8 cellular contexts compared by ENCODE assay signal in genomic region chr5:126600631-126601511, GRCh38. TPM values are rescaled to one million over a fixed set of nuclear protein-coding genes. Genes with fewer than 3 reads are reported as not detected.
DNase-seq lines count a peak whose midpoint lies in the region; ATAC-seq, FAIRE-seq and TF ChIP-seq lines count a peak whose summit lies in the region.

PHAX (plus strand) TSS chr5:126600947; CDS start chr5:126600963, 16 bp downstream.

- H3K27ac ChIP-seq in HepG2 (ENCODE audit: extremely low read length, insufficient read depth, low read length) = peak within 1 kb of the TSS; percentile 66

- in situ Hi-C loops in HepG2 (cut with HindIII; ENCODE audit: extremely low pct_ligation_motif_present, low pct_unique_long_range_greater_than_20kb) = no loop called here

- TF ChIP-seq RAD21 in HepG2 (CRISPR knock-in tag; IDR thresholded peaks at IDR 0.05) = peak; percentile 19; the same call in 1 of the 2 replicates

- peak within 1 kb of the TSS; percentile 84 for H2AFZ ChIP-seq in HepG2 (ENCODE audit: low read length)

- H4K20me1 ChIP-seq in HepG2 (ENCODE audit: insufficient read depth, low read length) = 0 out of 2 replicates have a peak, but pooled peaks cover 3% of the 10 kb centered on the region

- DNase-seq in AG09319 (ENCODE audit: extremely low read depth, low read depth) (peak; percentile 43), NCI-H345 treated with DMSO at 0.1 percent for 48 hours (lab: John Stamatoyannopoulos, UW; ENCODE audit: unreplicated experiment) (peak; percentile 22), dedifferentiated amniotic fluid mesenchymal stem cell (ENCODE audit: extremely low spot score) (peak; percentile 71), HepG2 (ENCODE audit: low spot score) (peak; percentile 60)
- DNase-seq in activated CD4-positive, alpha-beta T cell treated with anti-CD3 and anti-CD28 coated beads for 48 hours = peak; percentile 80
- DNase-seq in stimulated activated CD4-positive, alpha-beta T cell treated with anti-CD3 and anti-CD28 coated beads, Interleukin-4, amount 100 ng/mL, for 24 hours = peak; percentile 77

- peaks cover 50% of the 10 kb centered on the region for H3K4me1 ChIP-seq in HepG2 (ENCODE audit: insufficient read depth, low read length)

- CTCF ChIA-PET in HepG2 (lab: Yijun Ruan, JAX; ENCODE audit: low intra/inter-chr PET ratio, low total read pairs) = interaction anchor here (1.3 kb wide), 1 partner anchor 57 kb away, joined by 4 read pairs; no protein-coding TSS in a partner anchor

- POLR2A ChIA-PET in HepG2 (lab: Yijun Ruan, JAX) = interaction anchor here (1.0 to 2.0 kb wide), 5 partner anchors 9 to 177 kb away, joined by 3 to 11 read pairs (median 4); partner anchors contain the start of gene LMNB1

- peak within 1 kb of the TSS; percentile 79 for H3K9ac ChIP-seq in HepG2 (ENCODE audit: insufficient read depth, low read depth, low read length)

- no peaks in the 10 kb centered on the region for H3K9me3 ChIP-seq in HepG2 (ENCODE audit: low read length)

- peaks cover 41% of the 10 kb centered on the region for H3K79me2 ChIP-seq in HepG2 (ENCODE audit: insufficient read depth, low read length)

- peaks cover 1 to 17% of the 10 kb centered on the region in 2 experiments for H3K36me3 ChIP-seq in HepG2 (replicated peaks in 1 of 2; ENCODE audit: control insufficient read depth in 1 of 2, insufficient read depth in 2 of 2, low read length in 2 of 2)

- ATAC-seq in GM18868 (IDR thresholded peaks at IDR 0.05; ENCODE audit: unreplicated experiment) (peak; percentile 93), HG03103 (IDR thresholded peaks at IDR 0.05; ENCODE audit: low read depth, unreplicated experiment) (peak; percentile 92), HepG2 (peak; percentile 98)

- FAIRE-seq in HepG2 (lab: Jason Lieb, UNC) = peak; percentile 26

- H3K4me3 ChIP-seq in HepG2 (replicated peaks in 1 of 3; ENCODE audit: insufficient read depth in 1 of 3, low read depth in 2 of 3, low read length in 3 of 3) = peak within 1 kb of the TSS; percentile 85 to 96 (median 91)

- intact Hi-C loops in HepG2 (cut with micrococcal nuclease; ENCODE audit: unreplicated experiment) = loop anchor here (1.0 to 2.0 kb wide), 2 partner anchors 48 to 262 kb away; no protein-coding TSS in a partner anchor

- WGBS in HepG2 (ENCODE audit: low lambda C conversion rate) = under 1% methylated on average over 47 of the region's 79 CpGs

- H3K4me2 ChIP-seq in HepG2 (ENCODE audit: low read depth, low read length) = peak within 1 kb of the TSS; percentile 85

- H3K27me3 ChIP-seq in HepG2 (ENCODE audit: control insufficient read depth in 1 of 2, insufficient read depth in 2 of 2, low read length in 2 of 2) = no peaks in the 10 kb centered on the region; a peak in 1 of 5 replicates

- TF ChIP-seq CTCF in AG09319 (IDR thresholded peaks at IDR 0.05; ENCODE audit: low read depth, low read length) = peak; percentile 66
- TF ChIP-seq CTCF in HepG2 (CRISPR knock-in tag; IDR thresholded peaks at IDR 0.05) = peak; percentile 84

- peak; percentile 74 to 88 for TF ChIP-seq POLR2A in HepG2 (IDR thresholded peaks at IDR 0.05; ENCODE audit: insufficient read depth in 1 of 2, low read depth in 2 of 2, low read length in 2 of 2)

- no peak for TF ChIP-seq EP300 in HepG2 (IDR thresholded peaks at IDR 0.05; ENCODE audit: low read depth in 2 of 2, low read length in 2 of 2)
- peak; percentile 55; the same call in 1 of the 2 replicates for TF ChIP-seq EP300 in HepG2 (CRISPR knock-in tag; IDR thresholded peaks at IDR 0.05; ENCODE audit: borderline replicate concordance)

- BruUV-seq in HepG2 (replicated peaks; lab: Mats Ljungman, UMichigan) = TSS peak; percentile 61

TF ChIP-seq in HepG2, 621 proteins besides CTCF, POLR2A, EP300 and RAD21 (continues in another document):
- TF ChIP-seq ARNT (IDR thresholded peaks at IDR 0.05) (no peak), PHF8 (CRISPR knock-in tag; IDR thresholded peaks at IDR 0.05) (peak; percentile 90), MEF2D (CRISPR knock-in tag; IDR thresholded peaks at IDR 0.05) (no peak), ISX (CRISPR knock-in tag; conservative IDR thresholded peaks at IDR 0.05) (no peak), ZNF577 (CRISPR knock-in tag; IDR thresholded peaks at IDR 0.05; ENCODE audit: borderline replicate concordance, low read depth) (no peak), ZBTB34 (CRISPR knock-in tag; IDR thresholded peaks at IDR 0.05) (no peak), ZFX (CRISPR knock-in tag; IDR thresholded peaks at IDR 0.05; ENCODE audit: low read depth) (peak; percentile 86), ZNF496 (CRISPR knock-in tag; IDR thresholded peaks at IDR 0.05; ENCODE audit: insufficient replicate concordance) (no peak), ZNF468 (CRISPR knock-in tag; IDR thresholded peaks at IDR 0.05) (0 out of 2 replicates have a peak, but pooled peaks have one; percentile 22), ARHGAP35 (CRISPR knock-in tag; IDR thresholded peaks at IDR 0.05; ENCODE audit: borderline replicate concordance) (peak; percentile 81; the same call in 1 of the 2 replicates), ZNF460 (CRISPR knock-in tag; IDR thresholded peaks at IDR 0.05; ENCODE audit: borderline replicate concordance) (no peak; the same call in 1 of the 2 replicates), ZMYM3 (CRISPR knock-in tag; IDR thresholded peaks at IDR 0.05) (no peak), ZNF34 (CRISPR knock-in tag; IDR thresholded peaks at IDR 0.05; ENCODE audit: borderline replicate concordance) (no peak), LRRFIP1 (CRISPR knock-in tag; conservative IDR thresholded peaks at IDR 0.05) (no peak)

RNA-seq across cellular contexts. Expression of gene PHAX, which starts in this region (rescaled TPM):
- total RNA-seq in HepG2 (2016; rRNA removed; fragmentation: Illumina TruSeq; extraction: Trizol) = 59.7 and 95.0 TPM in 2 replicates
- 21.2 and 23.9 TPM in 2 replicates for total RNA-seq in HepG2 (2016; cell fraction: cytosol; rRNA removed; fragmentation: Illumina TruSeq; extraction: Trizol; ENCODE audit: low read depth)
- total RNA-seq in HepG2 (2016; cell fraction: insoluble cytoplasmic fraction; rRNA removed; fragmentation: Illumina TruSeq; extraction: Trizol) = 60.0 and 92.4 TPM in 2 replicates
- total RNA-seq in HepG2 (2016; cell fraction: membrane; rRNA removed; fragmentation: Illumina TruSeq; extraction: Trizol) = 13.8 and 20.4 TPM in 2 replicates
- total RNA-seq in HepG2 (2016; cell fraction: nucleus; rRNA removed; fragmentation: Illumina TruSeq; extraction: Trizol) = 28.1 and 28.5 TPM in 2 replicates
- 14.5 and 20.0 TPM in 2 replicates for polyA plus RNA-seq in HepG2 (2011; rRNA removed)
- 23.7 and 29.5 TPM in 2 replicates for polyA plus RNA-seq in HepG2 (2011; cell fraction: cytosol; rRNA removed)
- polyA plus RNA-seq in HepG2 (2011; cell fraction: nucleus; rRNA removed) = 8.2 and 8.9 TPM in 2 replicates
- polyA plus RNA-seq in HepG2 (2012) = 25.3 and 30.2 TPM in 2 replicates
- 5.2 and 7.4 TPM in 2 replicates for polyA plus RNA-seq in HepG2 (2016; cell fraction: cytosol; fragmentation: Illumina TruSeq; extraction: Trizol; ENCODE audit: low read depth)
- 79.7 and 90.7 TPM in 2 replicates for polyA plus RNA-seq in HepG2 (2016; cell fraction: insoluble cytoplasmic fraction; fragmentation: Illumina TruSeq; extraction: Trizol; ENCODE audit: low read depth)
- 9.3 and 9.5 TPM in 2 replicates for polyA plus RNA-seq in HepG2 (2016; cell fraction: membrane; fragmentation: Illumina TruSeq; extraction: Trizol; ENCODE audit: low read depth)
- polyA plus RNA-seq in HepG2 (2016; cell fraction: nucleus; fragmentation: Illumina TruSeq; extraction: Trizol; ENCODE audit: insufficient read depth, low read depth) = 25.9 and 30.7 TPM in 2 replicates
- 13.5 and 35.0 TPM in 2 replicates for polyA minus RNA-seq in HepG2 (2011; rRNA and poly(A)+ RNA removed; ENCODE audit: low replicate concordance)
- polyA minus RNA-seq in HepG2 (2011; cell fraction: cytosol; rRNA and poly(A)+ RNA removed) = 14.5 and 19.1 TPM in 2 replicates
- polyA minus RNA-seq in HepG2 (2011; cell fraction: nucleus; rRNA and poly(A)+ RNA removed) = 21.5 and 28.7 TPM in 2 replicates

Comparison
In these comparisons a context has a peak if more than half of its experiments do, and no peak if none do; other contexts are left out.
1. Peak in every context shown above with its lines: DNase-seq, ATAC-seq, H3K4me3 ChIP-seq and H3K27ac ChIP-seq.
2. DNase-seq: peak in every context shown above with its lines; median percentile 80 in activated CD4-positive, alpha-beta T cell treated with anti-CD3 and anti-CD28 coated beads for 48 hours; 77 in stimulated activated CD4-positive, alpha-beta T cell treated with anti-CD3 and anti-CD28 coated beads, Interleukin-4, amount 100 ng/mL, for 24 hours; 71 in dedifferentiated amniotic fluid mesenchymal stem cell; 60 in HepG2; 43 in AG09319; 22 in NCI-H345 treated with DMSO at 0.1 percent for 48 hours.